16 cellular contexts compared by ENCODE assay signal in genomic region chr1:17498214-17498613, GRCh38. TPM values are rescaled to one million over a fixed set of nuclear protein-coding genes. Genes with fewer than 3 reads are reported as not detected.
"Had no signal": no experiment of that assay in that cellular context is flagged by ENCODE, and none has a peak within 500 bp of the region (broad histone marks: within the 10 kb centered on the region; RNA-seq: fewer than 3 reads in every experiment).

No MANE protein-coding gene starts in this region.

- H3K4me3 ChIP-seq: esophagus squamous epithelium, neural progenitor cell, thoracic aorta had no signal

- DNase-seq: activated CD4-positive, alpha-beta T cell treated with anti-CD3 and anti-CD28 coated beads, Interleukin-2, amount 50 U/mL, for 1 hour; activated CD4-positive, CD25-positive, alpha-beta regulatory T cell; activated naive CD4-positive, alpha-beta T cell treated with Interleukin-2 at 50 U/mL for 16 hours; anterior cingulate cortex; brain microvascular endothelial cell; cortex of kidney; effector CD4-positive, alpha-beta T cell; esophagus squamous epithelium; foreskin keratinocyte; glutamatergic neuron; left ventricle myocardium superior; stimulated activated CD4-positive, alpha-beta T cell treated with anti-CD3 and anti-CD28 coated beads, Interleukin-1b, Interleukin-23, amount 100 ng/mL, for 48 hours had no signal

- H3K4me1 ChIP-seq: foreskin keratinocyte, neural progenitor cell had no signal

- ATAC-seq: foreskin keratinocyte, left ventricle myocardium superior, sciatic nerve had no signal

- H3K36me3 ChIP-seq: brain microvascular endothelial cell, esophagus squamous epithelium, neural progenitor cell, thoracic aorta had no signal

- H3K9me3 ChIP-seq: esophagus squamous epithelium, thoracic aorta had no signal

RNA-seq across cellular contexts. Expression of gene ARHGEF10L, which starts 41.3 kb away (rescaled TPM):
- total RNA-seq: activated CD8-positive, alpha-beta memory T cell treated with anti-CD3 and anti-CD28 coated beads for 36 hours had no signal
